In the genomic region with DNA sequence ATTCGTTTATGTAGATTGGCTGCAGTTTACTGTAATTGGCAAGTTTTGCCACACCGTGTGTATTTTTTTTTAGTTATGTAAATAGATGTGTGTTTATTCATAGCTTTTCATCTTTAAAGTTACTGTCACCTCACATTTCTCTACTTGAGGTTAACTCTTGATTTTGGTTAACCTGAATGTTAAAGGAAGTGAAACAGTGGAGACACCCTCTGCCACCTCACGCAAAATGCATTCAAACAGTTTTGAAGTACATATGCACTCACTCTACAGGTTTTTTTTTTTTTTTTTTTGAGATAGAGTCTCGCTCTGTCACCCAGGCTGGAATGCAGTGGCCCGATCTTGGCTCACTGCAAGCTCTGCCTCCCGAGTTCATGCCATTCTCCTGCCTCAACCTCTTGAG, we compare ENCODE assay signal across 15 cellular contexts. TPM values are rescaled to one million over a fixed set of nuclear protein-coding genes. Genes with fewer than 3 reads are reported as not detected.
A peak's percentile ranks its signal among the peaks of the same experiment; 100 is the strongest.
DNase-seq lines count a peak whose midpoint lies in the region; ATAC-seq and TF ChIP-seq lines count a peak whose summit lies in the region.
"Had no signal": no experiment of that assay in that cellular context is flagged by ENCODE, and none has a peak within 500 bp of the region (broad histone marks: within the 10 kb centered on the region; RNA-seq: fewer than 3 reads in every experiment).

No MANE protein-coding gene starts in this region.

- TF ChIP-seq CTCF in breast epithelium (IDR thresholded peaks at IDR 0.05), result no peak

- no peak overlapping the region for H3K27ac ChIP-seq in breast epithelium
- H3K27ac ChIP-seq: 22Rv1, transverse colon had no signal

- H3K9me3 ChIP-seq in breast epithelium, result no peaks in the 10 kb centered on the region
- H3K9me3 ChIP-seq: transverse colon had no signal

- peak; percentile 32 for DNase-seq in DMS53 (lab: John Stamatoyannopoulos, UW)
- DNase-seq in DMS53 treated with DMSO at 0.1 percent for 48 hours (lab: John Stamatoyannopoulos, UW; ENCODE audit: unreplicated experiment), result no peak
- DNase-seq in natural killer cell treated with Interleukin-12 subunit alpha and Interleukin-12 subunit beta and Interleukin-15 and Interleukin-18, amount 100 ng/mL, for 72 hours (ENCODE audit: low spot score), result no peak
- DNase-seq in breast epithelium (ENCODE audit: low spot score in 2 of 2), result no peak
- DNase-seq in superior temporal gyrus (ENCODE audit: extremely low spot score), result no peak
- no peak for DNase-seq in LoVo (ENCODE audit: low spot score)
- DNase-seq: glutamatergic neuron, NCI-H2107, transverse colon had no signal

- TF ChIP-seq POLR2A in breast epithelium (IDR thresholded peaks at IDR 0.05), result no peak

- H3K36me3 Mint-ChIP-seq in natural killer cell treated with Interleukin-12 subunit alpha and Interleukin-12 subunit beta and Interleukin-15 and Interleukin-18, amount 100 ng/mL, for 72 hours, result peaks cover 4% of the 10 kb centered on the region

- no peaks in the 10 kb centered on the region for H3K9me3 Mint-ChIP-seq in natural killer cell treated with Interleukin-12 subunit alpha and Interleukin-12 subunit beta and Interleukin-15 and Interleukin-18, amount 100 ng/mL, for 72 hours

- H3K4me3 Mint-ChIP-seq in natural killer cell treated with Interleukin-12 subunit alpha and Interleukin-12 subunit beta and Interleukin-15 and Interleukin-18, amount 100 ng/mL, for 72 hours, result peak overlapping the region; percentile 16

- H3K36me3 ChIP-seq in breast epithelium, result no peaks in the 10 kb centered on the region

- no peak overlapping the region for H3K4me3 ChIP-seq in breast epithelium
- H3K4me3 ChIP-seq: transverse colon had no signal

- no peaks in the 10 kb centered on the region for H3K27me3 Mint-ChIP-seq in natural killer cell treated with Interleukin-12 subunit alpha and Interleukin-12 subunit beta and Interleukin-15 and Interleukin-18, amount 100 ng/mL, for 72 hours

- ATAC-seq in HG02678 (IDR thresholded peaks at IDR 0.05; ENCODE audit: unreplicated experiment) (peak; percentile 70), HG03520 (IDR thresholded peaks at IDR 0.05; ENCODE audit: unreplicated experiment) (peak; percentile 80)
- ATAC-seq in natural killer cell treated with Interleukin-12 subunit alpha and Interleukin-12 subunit beta and Interleukin-15 and Interleukin-18, amount 100 ng/mL, for 72 hours, result peak; percentile 79 to 80

- no peaks in the 10 kb centered on the region for H3K4me1 ChIP-seq in breast epithelium
- H3K4me1 ChIP-seq: transverse colon had no signal

- H3K4me1 Mint-ChIP-seq in natural killer cell treated with Interleukin-12 subunit alpha and Interleukin-12 subunit beta and Interleukin-15 and Interleukin-18, amount 100 ng/mL, for 72 hours (ENCODE audit: low read depth in 2 of 2), result peaks cover 16 to 34% of the 10 kb centered on the region in 2 donors

- peak overlapping the region; percentile 59 to 72 for H3K27ac Mint-ChIP-seq in natural killer cell treated with Interleukin-12 subunit alpha and Interleukin-12 subunit beta and Interleukin-15 and Interleukin-18, amount 100 ng/mL, for 72 hours

- H3K27me3 ChIP-seq in breast epithelium, result no peaks in the 10 kb centered on the region
- H3K27me3 ChIP-seq: transverse colon had no signal

- intact Hi-C loops in breast epithelium (cut with DNase I; ENCODE audit: low total_unique reads), result no loop called here

RNA-seq across cellular contexts. Expression of a gene that starts 17.7 kb away (rescaled TPM):
- under 1 TPM in 1 of 2 donors, not detected in 1; 0.21 TPM for total RNA-seq in natural killer cell treated with Interleukin-12 subunit alpha and Interleukin-12 subunit beta and Interleukin-15 and Interleukin-18, amount 100 ng/mL, for 72 hours
- total RNA-seq in breast epithelium, result 1 to 10 TPM in 1 of 3 donors, not detected in 2; 1.6 TPM
- total RNA-seq: chondrocyte, HT-29, myocyte, transverse colon had no signal

RNA-seq across cellular contexts. Expression of a gene that starts 27.3 kb away (rescaled TPM):
- not detected for total RNA-seq in natural killer cell treated with Interleukin-12 subunit alpha and Interleukin-12 subunit beta and Interleukin-15 and Interleukin-18, amount 100 ng/mL, for 72 hours
- total RNA-seq in breast epithelium, result under 1 TPM in 1 of 3 donors, not detected in 2; 0.16 TPM
- total RNA-seq: chondrocyte, HT-29, myocyte, transverse colon had no signal

RNA-seq across cellular contexts. Expression of a gene that starts 46.4 kb away (rescaled TPM):
- 10 to 100 TPM in 1 of 2 donors, under 1 TPM in 1; 0.81 to 11.5 TPM for total RNA-seq in natural killer cell treated with Interleukin-12 subunit alpha and Interleukin-12 subunit beta and Interleukin-15 and Interleukin-18, amount 100 ng/mL, for 72 hours
- total RNA-seq in breast epithelium, result 1 to 10 TPM in 2 of 3 donors, under 1 TPM in 1; 0.98 to 1.8 (median 1.8) TPM
- total RNA-seq: chondrocyte, HT-29 had no signal

RNA-seq across cellular contexts. Expression of a gene that starts 55.4 kb away (rescaled TPM):
- total RNA-seq in natural killer cell treated with Interleukin-12 subunit alpha and Interleukin-12 subunit beta and Interleukin-15 and Interleukin-18, amount 100 ng/mL, for 72 hours, result 10 to 100 TPM; 37.4 to 44.5 TPM
- 10 to 100 TPM; 23.7 to 61.8 (median 47.5) TPM for total RNA-seq in breast epithelium
